18 cellular contexts compared by ENCODE assay signal in the genomic region with DNA sequence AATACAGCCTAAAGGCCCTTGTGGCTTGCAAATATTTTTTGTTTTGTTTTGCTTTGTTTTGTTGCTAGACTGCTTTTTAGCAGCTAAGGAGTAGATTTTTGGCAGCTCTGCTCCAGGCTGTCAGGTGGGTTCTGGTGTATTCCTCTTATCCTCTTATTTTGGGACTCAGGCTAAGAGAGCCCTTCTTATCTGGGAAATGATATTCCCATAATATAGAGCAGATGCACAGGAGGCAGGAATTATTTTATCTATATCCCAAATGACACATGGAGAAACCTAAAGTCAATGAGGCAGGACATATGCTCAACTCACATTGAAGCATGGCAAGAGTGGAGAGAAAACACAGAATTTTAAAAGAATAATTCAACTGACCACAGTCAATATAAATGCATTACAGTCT.
DNase-seq lines count a peak whose midpoint lies in the region; ATAC-seq, FAIRE-seq and TF ChIP-seq lines count a peak whose summit lies in the region.
"Had no signal": no experiment of that assay in that cellular context is flagged by ENCODE, and none has a peak within 500 bp of the region (broad histone marks: within the 10 kb centered on the region; RNA-seq: fewer than 3 reads in every experiment).

No MANE protein-coding gene starts in this region.

- peak overlapping the region; percentile 85 for H3K4ac ChIP-seq in H1 (replicated peaks; ENCODE audit: insufficient read length, low read depth, low read length)
- H3K4ac ChIP-seq in mesendoderm (ENCODE audit: low read depth, low read length) = no peak overlapping the region
- H3K4ac ChIP-seq in trophoblast cell (ENCODE audit: low read depth, low read length) = no peak overlapping the region
- no peak overlapping the region for H3K4ac ChIP-seq in mesenchymal stem cell (ENCODE audit: low read depth in 1 of 2, low read length in 2 of 2)

- no peak for TF ChIP-seq RAD21 in H1 (IDR thresholded peaks at IDR 0.05 in 1 of 2, conservative IDR thresholded peaks at IDR 0.05 in 1 of 2; ENCODE audit: low read depth in 2 of 2, low read length in 2 of 2)

- no peaks in the 10 kb centered on the region for H3K9me2 ChIP-seq in GM23338 (ENCODE audit: insufficient read depth)

- no peaks in the 10 kb centered on the region for H3K27me3 Mint-ChIP-seq in GM23338 (ENCODE audit: insufficient read depth, low read depth, poor library complexity)
- H3K27me3 Mint-ChIP-seq: CD4-positive, alpha-beta memory T cell had no signal

- no peak overlapping the region for H3K4me3 ChIP-seq in GM23338
- no peak overlapping the region for H3K4me3 ChIP-seq in HUES6 (ENCODE audit: low read depth, low read length)
- no peak overlapping the region for H3K4me3 ChIP-seq in H1 (ENCODE audit: extremely low read depth in 1 of 4, insufficient read depth in 2 of 4, low read depth in 3 of 4, low read length in 4 of 4)
- H3K4me3 ChIP-seq in mesendoderm (ENCODE audit: low read length) = no peak overlapping the region
- no peak overlapping the region for H3K4me3 ChIP-seq in trophoblast cell (ENCODE audit: low read depth, low read length)
- no peak overlapping the region for H3K4me3 ChIP-seq in mesenchymal stem cell (ENCODE audit: insufficient read depth in 1 of 2, low read depth in 1 of 2, low read length in 2 of 2)
- H3K4me3 ChIP-seq: GM12878, GM23248 had no signal

- H2BK5ac ChIP-seq in H1 (ENCODE audit: low read depth, low read length) = peak overlapping the region; percentile 86; the same call in 1 of the 2 replicates
- H2BK5ac ChIP-seq in mesendoderm (ENCODE audit: low read length) = peak overlapping the region; percentile 70
- H2BK5ac ChIP-seq in trophoblast cell (ENCODE audit: low read depth, low read length, poor library complexity) = no peak overlapping the region
- no peak overlapping the region for H2BK5ac ChIP-seq in mesenchymal stem cell (ENCODE audit: low read depth, low read length, poor library complexity, severe bottlenecking)

- H3K18ac ChIP-seq in H1 (ENCODE audit: extremely low read depth, low read length) (peak overlapping the region; percentile 65; the same call in 1 of the 2 replicates), mesendoderm (ENCODE audit: low read length) (peak overlapping the region; percentile 53), trophoblast cell (ENCODE audit: low read length) (no peak overlapping the region), mesenchymal stem cell (ENCODE audit: low read depth in 1 of 2, low read length in 2 of 2) (no peak overlapping the region)

- no peak for FAIRE-seq in H1 (lab: Jason Lieb, UNC)
- FAIRE-seq: GM12878, GM19239, H54 had no signal

- no peaks in the 10 kb centered on the region; the same call in 1 of the 2 replicates for H3K23me2 ChIP-seq in H1 (ENCODE audit: low read depth, low read length)

- no peak overlapping the region for H2BK15ac ChIP-seq in H1 (ENCODE audit: low read length)
- H2BK15ac ChIP-seq in mesendoderm (replicated peaks; ENCODE audit: low read depth) = peak overlapping the region; percentile 74
- H2BK15ac ChIP-seq in mesenchymal stem cell (ENCODE audit: low read depth, poor library complexity, severe bottlenecking) = no peak overlapping the region

- no peak for TF ChIP-seq CTCF in GM23338 (conservative IDR thresholded peaks at IDR 0.05; ENCODE audit: low read depth in 2 of 2)
- TF ChIP-seq CTCF in H1 (IDR thresholded peaks at IDR 0.05; ENCODE audit: control extremely low read depth in 1 of 3, insufficient read depth in 1 of 3, low read depth in 1 of 3, low read length in 3 of 3) = no peak

- H3K14ac ChIP-seq in H1 (ENCODE audit: insufficient read length) = no peak overlapping the region
- no peak overlapping the region for H3K14ac ChIP-seq in trophoblast cell (ENCODE audit: low read length)
- no peak overlapping the region for H3K14ac ChIP-seq in mesenchymal stem cell (ENCODE audit: low read length in 2 of 2)

- H2AK5ac ChIP-seq in H1 (ENCODE audit: low read depth, low read length) (no peak overlapping the region), mesendoderm (ENCODE audit: low read length) (no peak overlapping the region), trophoblast cell (ENCODE audit: low read length) (no peak overlapping the region), mesenchymal stem cell (ENCODE audit: low read length, severe bottlenecking) (no peak overlapping the region)

- H3K27ac ChIP-seq in GM23338 (ENCODE audit: low read depth) = peak overlapping the region; percentile 99
- H3K27ac ChIP-seq in HUES6 (ENCODE audit: low read depth, low read length) = peak overlapping the region; percentile 97
- H3K27ac ChIP-seq in H1 (ENCODE audit: low read depth, low read length) = no peak overlapping the region; the same call in 1 of the 2 replicates
- H3K27ac ChIP-seq in mesendoderm (ENCODE audit: low read depth, low read length) = no peak overlapping the region
- H3K27ac ChIP-seq in trophoblast cell (ENCODE audit: low read depth, low read length) = no peak overlapping the region
- no peak overlapping the region for H3K27ac ChIP-seq in mesenchymal stem cell (ENCODE audit: low read length, poor library complexity, severe bottlenecking)
- H3K27ac ChIP-seq: GM23248 had no signal

- H3K27me3 ChIP-seq in GM23338 (ENCODE audit: insufficient read depth) = no peaks in the 10 kb centered on the region
- no peaks in the 10 kb centered on the region for H3K27me3 ChIP-seq in HUES6 (ENCODE audit: control insufficient read depth, insufficient read depth, low read length)
- no peaks in the 10 kb centered on the region for H3K27me3 ChIP-seq in H1 (replicated peaks in 1 of 4; ENCODE audit: control insufficient read depth in 3 of 4, extremely low read depth in 1 of 4, insufficient read depth in 3 of 4, low read length in 3 of 4)
- H3K27me3 ChIP-seq in mesendoderm (ENCODE audit: insufficient read depth, low read length, poor library complexity) = no peaks in the 10 kb centered on the region
- no peaks in the 10 kb centered on the region for H3K27me3 ChIP-seq in trophoblast cell (ENCODE audit: insufficient read depth, low read length)
- no peaks in the 10 kb centered on the region for H3K27me3 ChIP-seq in mesenchymal stem cell (ENCODE audit: control insufficient read depth in 1 of 2, insufficient read depth in 1 of 2, low read length in 2 of 2)

- H3F3A ChIP-seq in GM23338 (replicated peaks; ENCODE audit: low read depth) = no peaks in the 10 kb centered on the region; the same call in 1 of the 2 replicates

- H4K91ac ChIP-seq in H1 (replicated peaks; ENCODE audit: insufficient read length, low read length) = peak overlapping the region; percentile 81
- H4K91ac ChIP-seq in trophoblast cell (ENCODE audit: low read depth, low read length) = no peak overlapping the region
- no peak overlapping the region for H4K91ac ChIP-seq in mesenchymal stem cell (ENCODE audit: low read length)

- no peak for ATAC-seq in GM23338
- ATAC-seq: GM12878, HCT116 had no signal

- H4K20me1 ChIP-seq in GM23338 (replicated peaks; ENCODE audit: insufficient read depth) (no peaks in the 10 kb centered on the region), H1 (replicated peaks in 1 of 2; ENCODE audit: control insufficient read depth in 1 of 2, insufficient read depth in 2 of 2, low read length in 2 of 2) (no peaks in the 10 kb centered on the region)

- H3K4me1 ChIP-seq in GM23338 (ENCODE audit: insufficient read depth) = peaks cover 55% of the 10 kb centered on the region
- peaks cover 51% of the 10 kb centered on the region for H3K4me1 ChIP-seq in HUES6 (ENCODE audit: control insufficient read depth, insufficient read depth, low read length)
- H3K4me1 ChIP-seq in H1 (replicated peaks in 1 of 4; ENCODE audit: control insufficient read depth in 3 of 4, insufficient read depth in 4 of 4, low read length in 3 of 4) = peaks cover 0 to 22% (median 10%) of the 10 kb centered on the region in 4 experiments; a peak in 4 of 7 replicates
- peaks cover 6% of the 10 kb centered on the region for H3K4me1 ChIP-seq in mesendoderm (ENCODE audit: control insufficient read depth, low read depth, low read length)
- H3K4me1 ChIP-seq in trophoblast cell (ENCODE audit: control insufficient read depth in 1 of 2, insufficient read depth in 2 of 2, low read length in 2 of 2) = no peaks in the 10 kb centered on the region
- H3K4me1 ChIP-seq in mesenchymal stem cell (ENCODE audit: control insufficient read depth, insufficient read depth, low read depth, low read length) = no peaks in the 10 kb centered on the region

- H3K23ac ChIP-seq in H1 (ENCODE audit: insufficient read length) (no peak overlapping the region), mesendoderm (ENCODE audit: low read length) (no peak overlapping the region), trophoblast cell (ENCODE audit: low read length) (no peak overlapping the region), mesenchymal stem cell (ENCODE audit: low read length in 2 of 2) (no peak overlapping the region)

- no peak overlapping the region for H3K4me2 ChIP-seq in GM23338
- no peak overlapping the region for H3K4me2 ChIP-seq in H1 (ENCODE audit: insufficient read depth in 1 of 2, low read depth in 2 of 2, low read length in 2 of 2)
- H3K4me2 ChIP-seq in mesendoderm (ENCODE audit: low read length) = no peak overlapping the region
- H3K4me2 ChIP-seq in trophoblast cell (ENCODE audit: low read length) = no peak overlapping the region
- H3K4me2 ChIP-seq in mesenchymal stem cell (ENCODE audit: low read length, poor library complexity, severe bottlenecking) = no peak overlapping the region

- peak overlapping the region; percentile 96 for H4K5ac ChIP-seq in H1 (ENCODE audit: insufficient read length, low read depth, low read length)
- no peak overlapping the region for H4K5ac ChIP-seq in mesendoderm (ENCODE audit: low read length)

- POLR2A ChIA-PET in H1 (lab: Charles Lee; ENCODE audit: partially characterized antibody) = no interaction called here

- H2BK120ac ChIP-seq in H1 (replicated peaks; ENCODE audit: low read depth, low read length) (peak overlapping the region; percentile 25), mesendoderm (ENCODE audit: low read depth, low read length) (peak overlapping the region; percentile 74), trophoblast cell (ENCODE audit: insufficient read depth, low read length, poor library complexity) (no peak overlapping the region), mesenchymal stem cell (ENCODE audit: low read depth, low read length) (no peak overlapping the region)

- peaks cover 24% of the 10 kb centered on the region for H3K36me3 Mint-ChIP-seq in GM23338 (ENCODE audit: low read depth)
- H3K36me3 Mint-ChIP-seq: CD4-positive, alpha-beta memory T cell had no signal

- no peak overlapping the region for H4K12ac ChIP-seq in trophoblast cell (ENCODE audit: low read depth, low read length)

- H3K4me3 Mint-ChIP-seq in GM23338 = no peak overlapping the region
- H3K4me3 Mint-ChIP-seq: CD4-positive, alpha-beta memory T cell had no signal

- H3K27ac Mint-ChIP-seq in GM23338 = no peak overlapping the region; the same call in none of the 2 replicates
- H3K27ac Mint-ChIP-seq: CD4-positive, alpha-beta memory T cell had no signal

- H3K56ac ChIP-seq in H1 (replicated peaks; ENCODE audit: insufficient read length, low read depth, low read length) = no peak overlapping the region
- peak overlapping the region; percentile 12 for H3K56ac ChIP-seq in mesendoderm (ENCODE audit: low read length)

- DNase-seq in GM23338 (ENCODE audit: low spot score) = no peak
- no peak for DNase-seq in H1 (ENCODE audit: low read depth in 1 of 2, low spot score in 2 of 2)
- no peak for DNase-seq in mesendoderm
- DNase-seq in DMS153 (lab: John Stamatoyannopoulos, UW) = no peak
- DNase-seq in trophoblast cell = no peak
- DNase-seq in mesenchymal stem cell = no peak
- DNase-seq: C1 segment of cervical spinal cord; Calu3; CD4-positive, alpha-beta memory T cell; COR-L47; DND-41; GDM1; GM23248 had no signal

- H2BK20ac ChIP-seq in H1 (ENCODE audit: low read length) = peak overlapping the region; percentile 84; the same call in 1 of the 2 replicates

- CTCF ChIA-PET in H1 (lab: Charles Lee; ENCODE audit: partially characterized antibody) = interaction anchor here (0.9 to 1.6 kb wide), 4 partner anchors 9 to 149 kb away, joined by 3 to 5 read pairs (median 4); no protein-coding TSS in a partner anchor

- H3K9ac ChIP-seq in HUES6 (ENCODE audit: low read length) (no peak overlapping the region), H1 (replicated peaks in 1 of 4; ENCODE audit: extremely low read depth in 1 of 4, low read depth in 3 of 4, low read length in 3 of 4) (peak overlapping the region in 1 of 4 experiments; percentile 34; a peak in 1 of 7 replicates), mesendoderm (ENCODE audit: low read length) (no peak overlapping the region), trophoblast cell (ENCODE audit: low read length) (no peak overlapping the region), mesenchymal stem cell (ENCODE audit: low read length) (no peak overlapping the region)
- H3K9ac ChIP-seq: GM23248 had no signal

- H3K36me3 ChIP-seq in GM23338 (ENCODE audit: insufficient read depth) (no peaks in the 10 kb centered on the region), HUES6 (ENCODE audit: control insufficient read depth, insufficient read depth, low read length) (peaks cover 3% of the 10 kb centered on the region; the same call in 1 of the 2 replicates), H1 (ENCODE audit: control insufficient read depth in 2 of 4, insufficient read depth in 4 of 4, low read length in 3 of 4) (peaks cover 0 to 4% (median 0%) of the 10 kb centered on the region in 4 experiments; a peak in 2 of 8 replicates), mesendoderm (ENCODE audit: control insufficient read depth, insufficient read depth, low read length) (no peaks in the 10 kb centered on the region), trophoblast cell (ENCODE audit: control insufficient read depth in 1 of 2, insufficient read depth in 2 of 2, low read length in 2 of 2) (no peaks in the 10 kb centered on the region), mesenchymal stem cell (ENCODE audit: control insufficient read depth in 1 of 2, insufficient read depth in 2 of 2, low read depth in 1 of 2, low read length in 2 of 2) (no peaks in the 10 kb centered on the region)

- peaks cover 15% of the 10 kb centered on the region for H3K9me3 Mint-ChIP-seq in GM23338

- peaks cover 31% of the 10 kb centered on the region for H3K4me1 Mint-ChIP-seq in GM23338
- H3K4me1 Mint-ChIP-seq: CD4-positive, alpha-beta memory T cell had no signal

- H4K8ac ChIP-seq in H1 (ENCODE audit: extremely low read depth, insufficient read depth, low read length) (no peak overlapping the region), mesendoderm (ENCODE audit: low read depth, low read length) (no peak overlapping the region), trophoblast cell (ENCODE audit: low read depth, low read length) (no peak overlapping the region), mesenchymal stem cell (ENCODE audit: low read length) (no peak overlapping the region)

- TF ChIP-seq POLR2A in H1 (IDR thresholded peaks at IDR 0.05; ENCODE audit: control extremely low read depth in 1 of 2, low read depth in 2 of 2, low read length in 2 of 2) = no peak

- TF ChIP-seq EP300 in H1 (IDR thresholded peaks at IDR 0.05; ENCODE audit: borderline replicate concordance in 1 of 2, low read depth in 2 of 2, low read length in 2 of 2) = no peak

- H3K79me2 ChIP-seq in GM23338 (replicated peaks; ENCODE audit: insufficient read depth) (no peaks in the 10 kb centered on the region), H1 (ENCODE audit: control insufficient read depth in 1 of 2, insufficient read depth in 2 of 2, low read length in 2 of 2) (no peaks in the 10 kb centered on the region), mesendoderm (ENCODE audit: control insufficient read depth, insufficient read depth, low read length) (no peaks in the 10 kb centered on the region), trophoblast cell (ENCODE audit: control insufficient read depth, insufficient read depth, low read length, poor library complexity) (no peaks in the 10 kb centered on the region)

- H2AFZ ChIP-seq in GM23338 (no peak overlapping the region), H1 (ENCODE audit: low read length) (no peak overlapping the region), trophoblast cell (ENCODE audit: insufficient read depth, low read length, poor library complexity) (no peak overlapping the region), mesenchymal stem cell (ENCODE audit: low read depth, low read length) (no peak overlapping the region)
- H2AFZ ChIP-seq: GM23248 had no signal

- H2BK12ac ChIP-seq in H1 (ENCODE audit: low read depth, low read length) = no peak overlapping the region
- H2BK12ac ChIP-seq in trophoblast cell (ENCODE audit: low read length) = no peak overlapping the region
- H2BK12ac ChIP-seq in mesenchymal stem cell (ENCODE audit: low read length in 2 of 2) = no peak overlapping the region

- no peaks in the 10 kb centered on the region for H3K79me1 ChIP-seq in H1 (ENCODE audit: low read depth, low read length)
- no peaks in the 10 kb centered on the region for H3K79me1 ChIP-seq in mesendoderm (ENCODE audit: low read length)
- H3K79me1 ChIP-seq in trophoblast cell (ENCODE audit: low read length) = no peaks in the 10 kb centered on the region
- H3K79me1 ChIP-seq in mesenchymal stem cell (replicated peaks; ENCODE audit: low read length, poor library complexity, severe bottlenecking) = no peaks in the 10 kb centered on the region

- H3K9me3 ChIP-seq in HUES6 (ENCODE audit: control insufficient read depth, insufficient read depth, low read depth, low read length) (peaks cover 11% of the 10 kb centered on the region; the same call in 1 of the 2 replicates), H1 (ENCODE audit: insufficient read depth in 2 of 2, low read depth in 1 of 2, low read length in 1 of 2) (no peaks in the 10 kb centered on the region), trophoblast cell (ENCODE audit: insufficient read depth, low read depth, low read length) (no peaks in the 10 kb centered on the region), mesenchymal stem cell (ENCODE audit: control insufficient read depth, low read length) (no peaks in the 10 kb centered on the region)

Comparison
In these comparisons a context has a peak if more than half of its experiments do, and no peak if none do; other contexts are left out.
1. H3K27ac ChIP-seq: peak in GM23338 (single experiment) and HUES6 (single experiment); none in H1 (single experiment), mesendoderm (single experiment), trophoblast cell (single experiment) and mesenchymal stem cell (single experiment).
2. H2BK120ac ChIP-seq: peak in H1 (single experiment) and mesendoderm (single experiment); none in trophoblast cell (single experiment) and mesenchymal stem cell (single experiment).
3. H2BK5ac ChIP-seq: peak in H1 (single experiment) and mesendoderm (single experiment); none in trophoblast cell (single experiment) and mesenchymal stem cell (single experiment).
4. H3K18ac ChIP-seq: peak in H1 (single experiment) and mesendoderm (single experiment); none in trophoblast cell (single experiment) and mesenchymal stem cell (0 of 2).